ENCODE assay signal across 18 cellular contexts in genomic region chr9:125544474-125544873, GRCh38.
DNase-seq lines count a peak whose midpoint lies in the region; ATAC-seq and TF ChIP-seq lines count a peak whose summit lies in the region.
"Had no signal": no experiment of that assay in that cellular context is flagged by ENCODE, and none has a peak within 500 bp of the region (broad histone marks: within the 10 kb centered on the region; RNA-seq: fewer than 3 reads in every experiment).

No MANE protein-coding gene starts in this region.

- TF ChIP-seq CTCF in heart right ventricle (IDR thresholded peaks at IDR 0.05) (no peak), esophagus squamous epithelium (IDR thresholded peaks at IDR 0.05) (no peak), osteoblast (IDR thresholded peaks at IDR 0.05; ENCODE audit: extremely low read depth, low read depth, low read length) (no peak), vagina (IDR thresholded peaks at IDR 0.05) (no peak)

- intact Hi-C loops in heart right ventricle (cut with DNase I) = no loop called here
- intact Hi-C loops in left cardiac atrium (cut with DNase I) = no loop called here
- intact Hi-C loops in esophagus squamous epithelium (cut with DNase I) = no loop called here
- intact Hi-C loops in vagina (cut with DNase I) = no loop called here

- H3K27ac ChIP-seq in heart right ventricle = peak overlapping the region; percentile 10 to 73 (median 61)
- H3K27ac ChIP-seq in esophagus squamous epithelium = peak overlapping the region; percentile 49 to 80 (median 69)
- no peak overlapping the region for H3K27ac ChIP-seq in osteoblast (ENCODE audit: low read depth, low read length)
- peak overlapping the region; percentile 80 for H3K27ac ChIP-seq in vagina
- H3K27ac ChIP-seq: hepatocyte, RWPE1 had no signal

- peaks cover 22% of the 10 kb centered on the region for H3K79me2 ChIP-seq in osteoblast (ENCODE audit: insufficient read depth, low read length)
- H3K79me2 ChIP-seq: hepatocyte had no signal

- H2AFZ ChIP-seq in osteoblast (ENCODE audit: low read length) = no peak overlapping the region
- H2AFZ ChIP-seq: hepatocyte had no signal

- peak overlapping the region; percentile 54 for H3K4me2 ChIP-seq in osteoblast (ENCODE audit: insufficient read depth, low read length)
- H3K4me2 ChIP-seq: hepatocyte, smooth muscle cell had no signal

- H3K4me3 ChIP-seq in heart right ventricle (no peak overlapping the region), esophagus squamous epithelium (no peak overlapping the region), osteoblast (ENCODE audit: insufficient read depth, low read length) (no peak overlapping the region), vagina (no peak overlapping the region)
- H3K4me3 ChIP-seq: hepatocyte, smooth muscle cell had no signal

- ATAC-seq in heart right ventricle (no peak), left cardiac atrium (no peak)
- ATAC-seq: activated CD8-positive, alpha-beta T cell treated with anti-CD3 and anti-CD28 coated beads for 36 hours; naive thymus-derived CD4-positive, alpha-beta T cell; stimulated activated naive CD8-positive, alpha-beta T cell treated with anti-CD3 and anti-CD28 coated beads, Interleukin-15, Interleukin-2, amounts not matched to agents 100 U/mL and 50 U/mL, for 24 hours had no signal

- peaks cover 20 to 84% (median 37%) of the 10 kb centered on the region in 9 donors for H3K4me1 ChIP-seq in heart right ventricle
- H3K4me1 ChIP-seq in esophagus squamous epithelium = peaks cover 4 to 91% (median 22%) of the 10 kb centered on the region in 3 donors
- peaks cover 20% of the 10 kb centered on the region for H3K4me1 ChIP-seq in osteoblast (ENCODE audit: insufficient read depth, low read length)
- peaks cover 61% of the 10 kb centered on the region for H3K4me1 ChIP-seq in vagina

- WGBS in heart right ventricle, 2 donors = 87 to 90% methylated on average over 4 of the region's 4 CpGs
- WGBS in esophagus squamous epithelium, 2 donors = 42 to 65% methylated on average over 4 of the region's 4 CpGs

- H3K36me3 ChIP-seq in heart right ventricle (peaks cover 0 to 18% (median 0%) of the 10 kb centered on the region in 9 donors), esophagus squamous epithelium (no peaks in the 10 kb centered on the region), osteoblast (ENCODE audit: insufficient read depth, low read length) (peaks cover 12% of the 10 kb centered on the region), vagina (no peaks in the 10 kb centered on the region)

- no peak for DNase-seq in heart right ventricle
- DNase-seq in left cardiac atrium = no peak
- DNase-seq in esophagus squamous epithelium (lab: John Stamatoyannopoulos, UW) = no peak
- no peak for DNase-seq in osteoblast (ENCODE audit: insufficient read length, low spot score, missing footprints)
- no peak for DNase-seq in vagina (ENCODE audit: extremely low spot score in 2 of 2)
- DNase-seq in NCI-H82 treated with DMSO at 0.1 percent for 48 hours (lab: John Stamatoyannopoulos, UW; ENCODE audit: unreplicated experiment) = no peak
- DNase-seq in germinal center (ENCODE audit: low spot score) = no peak
- no peak for DNase-seq in HuH-7.5 (ENCODE audit: low spot score)
- DNase-seq: ACHN; activated CD8-positive, alpha-beta T cell treated with anti-CD3 and anti-CD28 coated beads for 36 hours; activated T-cell treated with anti-CD3 and anti-CD28 coated beads, Interleukin-2, amount 50 U/mL, for 1 hour; naive thymus-derived CD4-positive, alpha-beta T cell; NCI-H524 treated with DMSO at 0.1 percent for 48 hours; stimulated activated CD4-positive, alpha-beta T cell treated with anti-CD3 and anti-CD28 coated beads, Interleukin-2, amount 100 ng/mL, for 48 hours; stimulated activated naive CD8-positive, alpha-beta T cell treated with anti-CD3 and anti-CD28 coated beads, Interleukin-15, Interleukin-2, amounts not matched to agents 100 U/mL and 50 U/mL, for 24 hours had no signal

- H3K9me3 ChIP-seq in heart right ventricle (no peaks in the 10 kb centered on the region), esophagus squamous epithelium (no peaks in the 10 kb centered on the region), osteoblast (ENCODE audit: low read depth, low read length) (no peaks in the 10 kb centered on the region), vagina (no peaks in the 10 kb centered on the region)

- no peak for TF ChIP-seq POLR2A in esophagus squamous epithelium (IDR thresholded peaks at IDR 0.05)
- TF ChIP-seq POLR2A in vagina (IDR thresholded peaks at IDR 0.05) = no peak

- H3K27me3 ChIP-seq in heart right ventricle (no peaks in the 10 kb centered on the region), esophagus squamous epithelium (no peaks in the 10 kb centered on the region), osteoblast (ENCODE audit: insufficient read depth, low read length) (no peaks in the 10 kb centered on the region), vagina (no peaks in the 10 kb centered on the region)
- H3K27me3 ChIP-seq: hepatocyte had no signal

- peaks cover 5% of the 10 kb centered on the region for H4K20me1 ChIP-seq in osteoblast (ENCODE audit: insufficient read depth, low read length)
